In the genomic region with DNA sequence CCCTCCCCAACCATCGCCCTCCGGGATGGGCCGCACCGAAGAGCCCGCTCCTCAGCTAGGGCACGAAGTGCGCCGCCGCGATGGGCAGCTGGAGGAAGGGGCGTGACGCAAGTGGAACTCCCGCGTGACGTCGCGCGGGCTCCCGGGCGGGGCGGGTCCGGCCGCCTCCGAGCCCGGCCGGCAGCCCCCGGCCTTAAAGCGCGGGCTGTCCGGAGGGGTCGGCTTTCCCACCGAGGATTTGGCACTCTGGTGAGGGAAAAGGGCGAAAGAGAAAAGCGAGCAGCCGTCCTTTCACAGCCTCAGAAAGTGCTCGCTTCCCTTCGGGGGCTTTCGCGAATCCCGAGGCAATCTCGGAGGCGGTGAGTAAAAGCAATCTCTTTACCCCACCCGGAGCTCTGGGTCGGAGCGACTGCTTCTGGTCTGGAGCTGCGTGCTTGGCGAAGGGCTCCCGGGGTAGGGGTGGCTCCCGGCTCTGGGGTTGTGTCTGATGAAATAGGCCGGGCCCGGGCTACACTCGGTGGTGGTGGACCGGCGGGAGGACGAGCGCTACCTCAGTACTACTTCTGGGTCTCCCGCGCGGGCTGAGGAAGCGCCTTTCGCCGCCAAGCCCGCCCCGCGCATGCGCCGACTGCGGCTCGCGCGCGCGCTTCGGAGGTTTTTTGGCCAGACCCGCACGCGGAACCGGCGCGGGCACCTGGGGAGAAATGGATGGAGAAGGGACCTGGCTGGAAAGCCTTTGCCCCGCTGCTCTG, we compare ENCODE assay signal across 8 cellular contexts. TPM values are rescaled to one million over a fixed set of nuclear protein-coding genes. Genes with fewer than 3 reads are reported as not detected.
A peak's percentile ranks its signal among the peaks of the same experiment; 100 is the strongest.
DNase-seq lines count a peak whose midpoint lies in the region; ATAC-seq and TF ChIP-seq lines count a peak whose summit lies in the region.

A gene (plus strand): TSS at position 123 of the 752 bp plus-strand sequence. CDS start 3,524 bp downstream, outside the sequence.

- no peaks in the 10 kb centered on the region for H3K9me3 Mint-ChIP-seq in CD14-positive monocyte
- no peaks in the 10 kb centered on the region for H3K9me3 Mint-ChIP-seq in activated CD4-positive, alpha-beta memory T cell treated with anti-CD3 and anti-CD28 coated beads, Interleukin-2, amount 10 ng/mL, durations not matched to agents 7 days and 5 days

- H3K27me3 Mint-ChIP-seq in CD14-positive monocyte (ENCODE audit: low read depth in 3 of 3) = peaks cover 0 to 5% (median 0%) of the 10 kb centered on the region in 3 donors
- peaks cover 3% of the 10 kb centered on the region for H3K27me3 Mint-ChIP-seq in activated CD4-positive, alpha-beta memory T cell treated with anti-CD3 and anti-CD28 coated beads, Interleukin-2, amount 10 ng/mL, durations not matched to agents 7 days and 5 days

- POLR2A ChIA-PET in activated CD4-positive, alpha-beta memory T cell treated with anti-CD3 and anti-CD28 coated beads, Interleukin-2, amount 10 ng/mL, durations not matched to agents 7 days and 5 days (lab: Charles Lee) = interaction anchor here (0.6 to 3.2 kb wide), 18 partner anchors 8 to 1333 kb away, joined by 3 to 15 read pairs (median 4); a partner anchor contains a TSS

- intact Hi-C loops in CD14-positive monocyte (cut with micrococcal nuclease) (loop anchor here in 1 of 2 donors (5.0 to 10.0 kb wide), 2 partner anchors 49 to 481 kb away; no protein-coding TSS in a partner anchor), dorsolateral prefrontal cortex (cut with DNase I) (loop anchor here in 1 of 2 donors (10.0 kb wide), 1 partner anchor 481 kb away; no protein-coding TSS in a partner anchor), lower leg skin (cut with DNase I; ENCODE audit: low total_unique reads) (no loop called here)

- H3K4me3 ChIP-seq in dorsolateral prefrontal cortex (peak within 1 kb of the TSS; percentile 53 to 97 (median 89)), lower leg skin (ENCODE audit: low read depth, poor library complexity, severe bottlenecking) (peak within 1 kb of the TSS; percentile 87)

- DNase-seq in CD14-positive monocyte (ENCODE audit: low spot score) = peak; percentile 78
- DNase-seq in NCI-H774 (lab: John Stamatoyannopoulos, UW) = peak; percentile 84
- peak; percentile 86 for DNase-seq in activated CD4-positive, alpha-beta memory T cell treated with anti-CD3 and anti-CD28 coated beads, Interleukin-2, amount 10 ng/mL, durations not matched to agents 7 days and 5 days
- peak; percentile 64 to 91 (median 78) for DNase-seq in dorsolateral prefrontal cortex
- DNase-seq in lower leg skin (ENCODE audit: low spot score in 2 of 2) = peak; percentile 64 to 96
- DNase-seq in stimulated activated CD4-positive, alpha-beta T cell treated with anti-CD3 and anti-CD28 coated beads, Interleukin-4, amount 100 ng/mL, for 48 hours (ENCODE audit: low read depth in 2 of 2) = peak; percentile 77 to 78

- CTCF ChIA-PET in activated CD4-positive, alpha-beta memory T cell treated with anti-CD3 and anti-CD28 coated beads, Interleukin-2, amount 10 ng/mL, durations not matched to agents 7 days and 5 days (lab: Charles Lee) = interaction anchor here (0.9 to 3.0 kb wide), 7 partner anchors 16 to 446 kb away, joined by 3 to 29 read pairs (median 4); no protein-coding TSS in a partner anchor

- peaks cover 5 to 11% of the 10 kb centered on the region in 2 donors for H3K36me3 Mint-ChIP-seq in CD14-positive monocyte
- H3K36me3 Mint-ChIP-seq in activated CD4-positive, alpha-beta memory T cell treated with anti-CD3 and anti-CD28 coated beads, Interleukin-2, amount 10 ng/mL, durations not matched to agents 7 days and 5 days (ENCODE audit: low read depth) = peaks cover 18% of the 10 kb centered on the region

- no peak for TF ChIP-seq POLR2A in lower leg skin (IDR thresholded peaks at IDR 0.05)

- peak within 1 kb of the TSS; percentile 66 to 99 (median 93) for H3K27ac ChIP-seq in dorsolateral prefrontal cortex

- no peaks in the 10 kb centered on the region for H3K27me3 ChIP-seq in dorsolateral prefrontal cortex

- H3K4me3 Mint-ChIP-seq in CD14-positive monocyte = peak within 1 kb of the TSS; percentile 92 to 95
- H3K4me3 Mint-ChIP-seq in activated CD4-positive, alpha-beta memory T cell treated with anti-CD3 and anti-CD28 coated beads, Interleukin-2, amount 10 ng/mL, durations not matched to agents 7 days and 5 days = peak within 1 kb of the TSS; percentile 85

- ATAC-seq in GM19372 (IDR thresholded peaks at IDR 0.05; ENCODE audit: low read depth, unreplicated experiment) = peak; percentile 81
- peak; percentile 81 for ATAC-seq in HG03521 (IDR thresholded peaks at IDR 0.05; ENCODE audit: unreplicated experiment)

- 0 to 1% methylated on average over 55 to 61 of the region's 81 CpGs for WGBS in lower leg skin, 2 donors

- H3K4me1 Mint-ChIP-seq in CD14-positive monocyte = peaks cover 15% of the 10 kb centered on the region
- H3K4me1 Mint-ChIP-seq in activated CD4-positive, alpha-beta memory T cell treated with anti-CD3 and anti-CD28 coated beads, Interleukin-2, amount 10 ng/mL, durations not matched to agents 7 days and 5 days = peaks cover 44% of the 10 kb centered on the region

- TF ChIP-seq CTCF in CD14-positive monocyte (IDR thresholded peaks at IDR 0.05) (no peak), dorsolateral prefrontal cortex (IDR thresholded peaks at IDR 0.05 in 54 of 56, conservative IDR thresholded peaks at IDR 0.05 in 2 of 56; ENCODE audit: low read depth in 1 of 56, partially characterized antibody in 56 of 56) (peak in 17 of 56 donors; percentile 0 to 31 (median 16)), lower leg skin (IDR thresholded peaks at IDR 0.05) (no peak)

- H3K27ac Mint-ChIP-seq in CD14-positive monocyte = peak within 1 kb of the TSS; percentile 93 to 99 (median 98)
- peak within 1 kb of the TSS; percentile 78 for H3K27ac Mint-ChIP-seq in activated CD4-positive, alpha-beta memory T cell treated with anti-CD3 and anti-CD28 coated beads, Interleukin-2, amount 10 ng/mL, durations not matched to agents 7 days and 5 days

RNA-seq across cellular contexts. Expression of the gene that starts here (rescaled TPM):
- 1 to 10 TPM; 5.8 to 9.6 TPM for polyA plus RNA-seq in CD14-positive monocyte
- 10 to 100 TPM; 55.0 to 55.9 TPM for total RNA-seq in activated CD4-positive, alpha-beta memory T cell treated with anti-CD3 and anti-CD28 coated beads, Interleukin-2, amount 10 ng/mL, durations not matched to agents 7 days and 5 days
- total RNA-seq in dorsolateral prefrontal cortex = 10 to 100 TPM in 119 of 120 experiments, 1 to 10 TPM in 1; 10.0 to 28.5 (median 18.1) TPM
- total RNA-seq in lower leg skin = 10 to 100 TPM; 22.9 to 56.8 (median 40.2) TPM

Comparison
In these comparisons a context has a peak if more than half of its experiments do, and no peak if none do; other contexts are left out.
1. Peak in every context shown above with its lines: DNase-seq, ATAC-seq, H3K4me3 ChIP-seq and H3K27ac ChIP-seq.